Comparison of ENCODE assay signal across 7 cellular contexts in the genomic region with DNA sequence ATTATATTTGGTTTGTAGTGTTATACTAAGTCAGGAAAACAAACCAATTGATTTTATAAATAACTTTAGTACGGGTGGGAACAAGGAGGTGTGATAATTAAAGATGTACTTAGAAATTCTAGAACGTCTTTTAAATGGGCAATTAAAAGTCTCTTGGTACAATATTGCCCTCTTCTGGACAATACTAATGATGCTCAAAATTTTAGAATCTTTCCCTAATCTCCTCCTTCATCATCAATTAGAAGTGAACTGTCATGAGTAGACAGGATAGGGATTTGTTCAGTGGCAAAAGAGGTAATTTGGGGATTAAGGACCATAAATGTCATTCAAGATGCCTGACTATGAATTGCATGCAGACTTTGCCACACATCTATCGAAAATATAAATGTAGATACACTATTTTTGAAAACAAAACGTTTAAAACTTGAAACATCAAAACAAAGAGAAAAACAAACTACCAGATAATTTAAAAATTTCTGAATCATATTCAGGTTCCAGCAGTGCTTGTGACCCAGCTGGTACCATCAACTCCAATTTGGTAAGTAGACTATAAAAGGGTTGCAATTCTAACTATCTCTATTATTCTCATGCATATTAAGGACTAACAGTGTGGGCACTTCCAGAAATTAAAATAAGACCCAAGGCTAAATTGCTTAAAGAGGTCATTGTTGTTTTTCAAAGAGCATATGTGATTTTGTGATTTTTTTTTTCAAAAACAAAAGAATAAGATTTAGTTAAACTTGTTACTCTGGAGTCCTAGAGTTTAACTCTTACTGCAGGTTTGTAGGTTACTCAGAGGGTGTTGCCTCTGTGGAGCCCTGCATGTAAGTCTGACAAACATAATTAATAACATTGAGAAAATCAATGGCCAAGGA.
DNase-seq lines count a peak whose midpoint lies in the region; ATAC-seq and TF ChIP-seq lines count a peak whose summit lies in the region.

No MANE protein-coding gene starts in this region.

- no peaks in the 10 kb centered on the region for H3K36me3 ChIP-seq in adrenal gland (replicated peaks in 1 of 2)

- TF ChIP-seq CTCF in GM12864 (IDR thresholded peaks at IDR 0.05; ENCODE audit: low read depth, low read length, missing control alignments) = peak; percentile 21
- peak; percentile 37 to 66 (median 57) for TF ChIP-seq CTCF in adrenal gland (IDR thresholded peaks at IDR 0.05)

- peaks cover 23% of the 10 kb centered on the region for H3K4me1 Mint-ChIP-seq in activated naive CD8-positive, alpha-beta T cell treated with anti-CD3 and anti-CD28 coated beads, Interleukin-2, amount 50 U/mL, for 24 hours

- H3K27ac Mint-ChIP-seq in activated naive CD8-positive, alpha-beta T cell treated with anti-CD3 and anti-CD28 coated beads, Interleukin-2, amount 50 U/mL, for 24 hours = no peak overlapping the region

- H3K36me3 Mint-ChIP-seq in activated naive CD8-positive, alpha-beta T cell treated with anti-CD3 and anti-CD28 coated beads, Interleukin-2, amount 50 U/mL, for 24 hours (ENCODE audit: low read depth) = peaks cover 2% of the 10 kb centered on the region

- DNase-seq in GM12864 (ENCODE audit: low read depth) (no peak), NCI-H146 (lab: John Stamatoyannopoulos, UW) (peak; percentile 36), adrenal gland (no peak), left lobe of liver (ENCODE audit: low spot score) (no peak), activated gamma-delta T cell treated with Interleukin-2 at 50 U/mL for 16 hours (no peak)
- DNase-seq in activated naive CD8-positive, alpha-beta T cell treated with anti-CD3 and anti-CD28 coated beads, Interleukin-2, amount 50 U/mL, for 24 hours = no peak

- H3K9me3 Mint-ChIP-seq in activated naive CD8-positive, alpha-beta T cell treated with anti-CD3 and anti-CD28 coated beads, Interleukin-2, amount 50 U/mL, for 24 hours = no peaks in the 10 kb centered on the region

- intact Hi-C loops in adrenal gland (cut with DNase I) = loop anchor here (5.0 to 10.0 kb wide), 4 partner anchors 102 to 302 kb away; no protein-coding TSS in a partner anchor

- H3K27me3 ChIP-seq in adrenal gland = no peaks in the 10 kb centered on the region

- peak; percentile 70 for ATAC-seq in left lobe of liver
- ATAC-seq in activated naive CD8-positive, alpha-beta T cell treated with anti-CD3 and anti-CD28 coated beads, Interleukin-2, amount 50 U/mL, for 24 hours = no peak
- ATAC-seq in HG03139 (IDR thresholded peaks at IDR 0.05; ENCODE audit: unreplicated experiment) = no peak

- peaks cover 0 to 5% of the 10 kb centered on the region in 2 donors for H3K4me1 ChIP-seq in adrenal gland (replicated peaks in 1 of 2)

- H3K27ac ChIP-seq in adrenal gland = no peak overlapping the region

- H3K4me3 Mint-ChIP-seq in activated naive CD8-positive, alpha-beta T cell treated with anti-CD3 and anti-CD28 coated beads, Interleukin-2, amount 50 U/mL, for 24 hours = no peak overlapping the region

- TF ChIP-seq POLR2A in adrenal gland (IDR thresholded peaks at IDR 0.05) = no peak

- H3K4me3 ChIP-seq in GM12864 (ENCODE audit: low read depth, low read length) = no peak overlapping the region
- H3K4me3 ChIP-seq in adrenal gland = no peak overlapping the region

- WGBS in adrenal gland, 4 donors = 30 to 35% (median 35%) methylated on average over 4 of the region's 4 CpGs

- no peaks in the 10 kb centered on the region for H3K9me3 ChIP-seq in adrenal gland (replicated peaks in 1 of 3)

- H3K27me3 Mint-ChIP-seq in activated naive CD8-positive, alpha-beta T cell treated with anti-CD3 and anti-CD28 coated beads, Interleukin-2, amount 50 U/mL, for 24 hours = peaks cover 3% of the 10 kb centered on the region
